In genomic region chr14:54908230-54908629, GRCh38 we compare ENCODE assay signal across 17 cellular contexts. TPM values are rescaled to one million over a fixed set of nuclear protein-coding genes. Genes with fewer than 3 reads are reported as not detected.
DNase-seq lines count a peak whose midpoint lies in the region; ATAC-seq and TF ChIP-seq lines count a peak whose summit lies in the region.
"Had no signal": no experiment of that assay in that cellular context is flagged by ENCODE, and none has a peak within 500 bp of the region (broad histone marks: within the 10 kb centered on the region; RNA-seq: fewer than 3 reads in every experiment).

No MANE protein-coding gene starts in this region.

- H3K9ac ChIP-seq in DND-41 (ENCODE audit: low read depth, low read length) (no peak overlapping the region), H9 (ENCODE audit: extremely low read depth, insufficient read length, low read length) (no peak overlapping the region), smooth muscle cell (ENCODE audit: low read depth) (no peak overlapping the region)

- no peak overlapping the region for H4K8ac ChIP-seq in H9 (replicated peaks; ENCODE audit: insufficient read length, low read depth, low read length)

- no peak overlapping the region for H3K18ac ChIP-seq in H9 (ENCODE audit: insufficient read length, low read depth, low read length)

- H3K4me3 ChIP-seq in DND-41 (ENCODE audit: low read depth in 1 of 2, low read length in 2 of 2) (no peak overlapping the region), smooth muscle cell (no peak overlapping the region)
- H3K4me3 ChIP-seq: dorsolateral prefrontal cortex, right lobe of liver, stomach had no signal

- no peaks in the 10 kb centered on the region for H3K36me3 ChIP-seq in DND-41 (ENCODE audit: insufficient read depth, low read length)
- no peaks in the 10 kb centered on the region for H3K36me3 ChIP-seq in smooth muscle cell (ENCODE audit: low read depth)
- H3K36me3 ChIP-seq: right lobe of liver, stomach had no signal

- H3K36me3 Mint-ChIP-seq in dendritic cell treated with granulocyte-macrophage colony-stimulating factor and Interleukin-4, amounts not matched to agents 40 ng/mL and 50 ng/mL, for 4 days (ENCODE audit: low read depth) = no peaks in the 10 kb centered on the region
- no peaks in the 10 kb centered on the region for H3K36me3 Mint-ChIP-seq in H9 (ENCODE audit: insufficient read depth in 1 of 3, low read depth in 3 of 3)

- H3K14ac ChIP-seq in H9 (ENCODE audit: insufficient read depth, low read length) = no peak overlapping the region

- H3K4me1 Mint-ChIP-seq in dendritic cell treated with granulocyte-macrophage colony-stimulating factor and Interleukin-4, amounts not matched to agents 40 ng/mL and 50 ng/mL, for 4 days (ENCODE audit: low read depth) = peaks cover 14% of the 10 kb centered on the region
- peaks cover 3 to 5% of the 10 kb centered on the region in 2 experiments; a peak in 2 of 4 replicates for H3K4me1 Mint-ChIP-seq in H9

- H3K79me2 ChIP-seq in DND-41 (ENCODE audit: insufficient read depth, low read length) (no peaks in the 10 kb centered on the region), H9 (ENCODE audit: insufficient read depth, low read length) (no peaks in the 10 kb centered on the region), smooth muscle cell (ENCODE audit: low read depth) (no peaks in the 10 kb centered on the region)

- H2BK12ac ChIP-seq in H9 (ENCODE audit: insufficient read length, low read depth, low read length) = no peak overlapping the region

- H3K9me3 ChIP-seq in DND-41 (ENCODE audit: insufficient read depth, low read length, severe bottlenecking) (no peaks in the 10 kb centered on the region), H9 (ENCODE audit: control insufficient read depth, low read depth, low read length) (no peaks in the 10 kb centered on the region), smooth muscle cell (replicated peaks; ENCODE audit: low read depth) (no peaks in the 10 kb centered on the region)
- H3K9me3 ChIP-seq: right lobe of liver, stomach had no signal

- H3K27ac ChIP-seq in DND-41 (ENCODE audit: low read length) (no peak overlapping the region; the same call in 1 of the 2 replicates), H9 (ENCODE audit: insufficient read length, low read depth, low read length) (no peak overlapping the region), smooth muscle cell (ENCODE audit: low read depth) (no peak overlapping the region)
- H3K27ac ChIP-seq: dorsolateral prefrontal cortex, right lobe of liver, stomach had no signal

- no peaks in the 10 kb centered on the region for H3K23me2 ChIP-seq in H9 (ENCODE audit: insufficient read length, low read depth, low read length, poor library complexity, severe bottlenecking)

- no peak overlapping the region for H2AK5ac ChIP-seq in H9 (ENCODE audit: insufficient read length, low read length)

- intact Hi-C loops in dendritic cell treated with granulocyte-macrophage colony-stimulating factor and Interleukin-4, amounts not matched to agents 40 ng/mL and 50 ng/mL, for 4 days (cut with micrococcal nuclease) = no loop called here

- TF ChIP-seq CTCF in DND-41 (IDR thresholded peaks at IDR 0.05; ENCODE audit: borderline replicate concordance, extremely low read depth, low read length, poor library complexity, severe bottlenecking) = no peak
- no peak for TF ChIP-seq CTCF in H9 (conservative IDR thresholded peaks at IDR 0.05)
- no peak for TF ChIP-seq CTCF in smooth muscle cell (IDR thresholded peaks at IDR 0.05; ENCODE audit: borderline replicate concordance, insufficient read depth, poor library complexity, severe bottlenecking)

- H3K56ac ChIP-seq in H9 (ENCODE audit: insufficient read length, low read depth, low read length) = no peak overlapping the region

- H3K23ac ChIP-seq in H9 (ENCODE audit: insufficient read length, low read depth, low read length) = no peak overlapping the region

- H4K91ac ChIP-seq in H9 (ENCODE audit: insufficient read length, low read depth, low read length) = no peak overlapping the region

- H3K4me2 ChIP-seq in DND-41 (ENCODE audit: insufficient read depth, low read length) (peak overlapping the region; percentile 22; the same call in 1 of the 2 replicates), H9 (ENCODE audit: insufficient read depth, insufficient read length, low read length) (no peak overlapping the region), smooth muscle cell (no peak overlapping the region)

- H4K20me1 ChIP-seq in DND-41 (ENCODE audit: insufficient read depth, low read length) (no peaks in the 10 kb centered on the region), H9 (ENCODE audit: control insufficient read depth, insufficient read depth, insufficient read length) (no peaks in the 10 kb centered on the region), smooth muscle cell (ENCODE audit: low read depth) (no peaks in the 10 kb centered on the region)

- TF ChIP-seq POLR2A in GM18505 (IDR thresholded peaks at IDR 0.05; ENCODE audit: borderline replicate concordance, extremely low read depth, insufficient read depth, insufficient read length) = no peak

- H3K4me1 ChIP-seq in DND-41 (ENCODE audit: insufficient read depth, low read length) (peaks cover 15% of the 10 kb centered on the region), H9 (ENCODE audit: insufficient read depth, low read length) (no peaks in the 10 kb centered on the region), smooth muscle cell (ENCODE audit: low read depth) (no peaks in the 10 kb centered on the region)

- H2BK5ac ChIP-seq in H9 (ENCODE audit: insufficient read length, low read length) = no peak overlapping the region

- peak overlapping the region; percentile 0; the same call in 1 of the 2 replicates for H2AFZ ChIP-seq in DND-41 (ENCODE audit: low read depth, low read length)
- no peak overlapping the region for H2AFZ ChIP-seq in H9 (ENCODE audit: low read length)
- no peak overlapping the region for H2AFZ ChIP-seq in smooth muscle cell (ENCODE audit: low read depth)

- DNase-seq in DND-41 = no peak
- peak; percentile 12 for DNase-seq in RPMI8226
- DNase-seq in H9 = no peak
- no peak for DNase-seq in smooth muscle cell (lab: John Stamatoyannopoulos, UW; ENCODE audit: unreplicated experiment)
- DNase-seq: aorta, dorsolateral prefrontal cortex, GOT3, Kasumi-1, NCI-H2029, NCI-H774, right lobe of liver, stomach, T1000 had no signal

- H4K5ac ChIP-seq in H9 (ENCODE audit: insufficient read length, low read depth, low read length) = no peak overlapping the region

- no peaks in the 10 kb centered on the region for H3K9me3 Mint-ChIP-seq in dendritic cell treated with granulocyte-macrophage colony-stimulating factor and Interleukin-4, amounts not matched to agents 40 ng/mL and 50 ng/mL, for 4 days
- no peaks in the 10 kb centered on the region for H3K9me3 Mint-ChIP-seq in H9

- no peak overlapping the region for H2BK20ac ChIP-seq in H9 (ENCODE audit: low read depth, low read length, poor library complexity, severe bottlenecking)

- H2BK120ac ChIP-seq in H9 (ENCODE audit: low read depth, low read length, poor library complexity, severe bottlenecking) = no peak overlapping the region

- no peak overlapping the region for H3K4me3 Mint-ChIP-seq in dendritic cell treated with granulocyte-macrophage colony-stimulating factor and Interleukin-4, amounts not matched to agents 40 ng/mL and 50 ng/mL, for 4 days
- no peak overlapping the region for H3K4me3 Mint-ChIP-seq in H9

- no peak overlapping the region for H3T11ph ChIP-seq in H9 (ENCODE audit: low read length)

- no peaks in the 10 kb centered on the region for H3K79me1 ChIP-seq in H9 (ENCODE audit: insufficient read depth, low read depth, low read length, poor library complexity, severe bottlenecking)

- no peak overlapping the region for H3K4ac ChIP-seq in H9 (ENCODE audit: low read depth, low read length)

- no peaks in the 10 kb centered on the region for H3K27me3 Mint-ChIP-seq in dendritic cell treated with granulocyte-macrophage colony-stimulating factor and Interleukin-4, amounts not matched to agents 40 ng/mL and 50 ng/mL, for 4 days
- H3K27me3 Mint-ChIP-seq in H9 (ENCODE audit: low read depth) = peaks cover 20% of the 10 kb centered on the region

- no peak overlapping the region for H2BK15ac ChIP-seq in H9 (ENCODE audit: low read depth, low read length)

- H3K27ac Mint-ChIP-seq in dendritic cell treated with granulocyte-macrophage colony-stimulating factor and Interleukin-4, amounts not matched to agents 40 ng/mL and 50 ng/mL, for 4 days = peak overlapping the region; percentile 35
- no peak overlapping the region for H3K27ac Mint-ChIP-seq in H9

- H3K27me3 ChIP-seq in DND-41 (ENCODE audit: insufficient read depth, low read length, poor library complexity) (no peaks in the 10 kb centered on the region), H9 (ENCODE audit: insufficient read depth, low read length) (no peaks in the 10 kb centered on the region), smooth muscle cell (ENCODE audit: low read depth) (peaks cover 8% of the 10 kb centered on the region)
- H3K27me3 ChIP-seq: right lobe of liver, stomach had no signal

- H3F3A ChIP-seq in smooth muscle cell (ENCODE audit: low read depth) = no peaks in the 10 kb centered on the region

- WGBS in H9 (ENCODE audit: extremely low coverage, insufficient read length, low lambda C conversion rate) = no CpG with 5 or more reads among the region's 2 CpGs
- WGBS in smooth muscle cell (ENCODE audit: low lambda C conversion rate) = 98% methylated on average over 2 of the region's 2 CpGs

- ATAC-seq in DND-41 (ENCODE audit: insufficient read depth, low read depth) (peak; percentile 70; the same call in 2 of the 3 replicates), HG02610 (IDR thresholded peaks at IDR 0.05; ENCODE audit: unreplicated experiment) (peak; percentile 55), GM18870 (IDR thresholded peaks at IDR 0.05; ENCODE audit: unreplicated experiment) (no peak), GM18505 (IDR thresholded peaks at IDR 0.05; ENCODE audit: unreplicated experiment) (no peak)

RNA-seq across cellular contexts. Expression of gene GCH1, which starts 5.6 kb away (rescaled TPM):
- total RNA-seq in H9 (2021) (7.7 and 8.6 TPM in 2 replicates), smooth muscle cell (2.1 and 2.3 TPM in 2 replicates)
- 0.08 and 0.70 TPM in 2 replicates for polyA plus RNA-seq in smooth muscle cell

Comparison
In these comparisons a context has a peak if more than half of its experiments do, and no peak if none do; other contexts are left out.
1. ATAC-seq: peak in DND-41 (single experiment) and HG02610 (single experiment); none in GM18870 (single experiment) and GM18505 (single experiment).